Comparison of ENCODE assay signal across 8 cellular contexts in genomic region chr2:127064642-127065250, GRCh38. TPM values are rescaled to one million over a fixed set of nuclear protein-coding genes. Genes with fewer than 3 reads are reported as not detected.
A peak's percentile ranks its signal among the peaks of the same experiment; 100 is the strongest.
DNase-seq lines count a peak whose midpoint lies in the region; ATAC-seq and TF ChIP-seq lines count a peak whose summit lies in the region.

No MANE protein-coding gene starts in this region.

- no peaks in the 10 kb centered on the region for H3K27me3 ChIP-seq in RWPE2 (ENCODE audit: insufficient read depth, poor library complexity, severe bottlenecking)

- intact Hi-C loops in Right ventricle myocardium inferior (cut with DNase I), result loop anchor here (5.0 kb wide), 1 partner anchor 43 kb away; the partner anchor contains the start of gene BIN1

- peak overlapping the region; percentile 78 for H3K27ac ChIP-seq in RWPE2 (ENCODE audit: poor library complexity, severe bottlenecking)

- DNase-seq in AG08395 (ENCODE audit: low spot score) (peak; percentile 99), RWPE2 (ENCODE audit: low spot score) (peak; percentile 96), activated gamma-delta T cell treated with Interleukin-2 at 50 U/mL for 16 hours (peak; percentile 58), Right ventricle myocardium inferior (ENCODE audit: missing footprints) (peak; percentile 94), retina (peak; percentile 57), NCI-H2081 treated with DMSO at 0.1 percent for 48 hours (lab: John Stamatoyannopoulos, UW) (no peak)

- ATAC-seq in GM19043 (IDR thresholded peaks at IDR 0.05; ENCODE audit: low read depth, unreplicated experiment) (peak; percentile 86), HG03139 (IDR thresholded peaks at IDR 0.05; ENCODE audit: unreplicated experiment) (peak; percentile 81), RWPE2 (ENCODE audit: low read depth) (peak; percentile 97), Right ventricle myocardium inferior (peak; percentile 86)

- TF ChIP-seq CTCF in RWPE2 (IDR thresholded peaks at IDR 0.05; ENCODE audit: poor library complexity, severe bottlenecking), result peak; percentile 74

- no peaks in the 10 kb centered on the region for H3K9me3 ChIP-seq in RWPE2 (ENCODE audit: severe bottlenecking)

- peaks cover 11% of the 10 kb centered on the region for H3K4me1 ChIP-seq in RWPE2 (ENCODE audit: insufficient read depth, poor library complexity, severe bottlenecking)

- no peak overlapping the region for H3K4me3 ChIP-seq in RWPE2 (ENCODE audit: severe bottlenecking)

- peaks cover 12% of the 10 kb centered on the region for H3K36me3 ChIP-seq in RWPE2 (ENCODE audit: low read depth)

RNA-seq across cellular contexts. Expression of gene BIN1, which starts 42.2 kb away (rescaled TPM):
- 17.9 TPM for total RNA-seq in Right ventricle myocardium inferior
